23 cellular contexts compared by ENCODE assay signal in genomic region chr1:6913086-6913485, GRCh38.
DNase-seq lines count a peak whose midpoint lies in the region; ATAC-seq, FAIRE-seq and TF ChIP-seq lines count a peak whose summit lies in the region.
"Had no signal": no experiment of that assay in that cellular context is flagged by ENCODE, and none has a peak within 500 bp of the region (broad histone marks: within the 10 kb centered on the region; RNA-seq: fewer than 3 reads in every experiment).

No MANE protein-coding gene starts in this region.

- H3K27ac ChIP-seq in liver (ENCODE audit: low read depth in 1 of 2, low read length in 2 of 2): no peak overlapping the region
- H3K27ac ChIP-seq in HepG2 (ENCODE audit: extremely low read length, insufficient read depth, low read length): no peak overlapping the region
- H3K27ac ChIP-seq in coronary artery: no peak overlapping the region
- no peak overlapping the region for H3K27ac ChIP-seq in upper lobe of right lung
- no peak overlapping the region for H3K27ac ChIP-seq in transverse colon
- H3K27ac ChIP-seq: 22Rv1, BLaER1, GM23248 had no signal

- CTCF ChIA-PET in HepG2 (lab: Yijun Ruan, JAX; ENCODE audit: low intra/inter-chr PET ratio, low total read pairs): no interaction called here

- in situ Hi-C loops in HepG2 (cut with HindIII; ENCODE audit: extremely low pct_ligation_motif_present, low pct_unique_long_range_greater_than_20kb): no loop called here
- in situ Hi-C loops in transverse colon (cut with MboI; ENCODE audit: low pct_ligation_motif_present in 1 of 4, low pct_unique_long_range_greater_than_20kb in 1 of 4, low sequenced_read_pairs in 3 of 4): no loop called here

- H3K79me2 ChIP-seq in HepG2 (ENCODE audit: insufficient read depth, low read length): no peaks in the 10 kb centered on the region

- H3K9ac ChIP-seq in liver (ENCODE audit: low read depth in 1 of 2, low read length in 2 of 2): no peak overlapping the region
- H3K9ac ChIP-seq in HepG2 (ENCODE audit: insufficient read depth, low read depth, low read length): no peak overlapping the region
- H3K9ac ChIP-seq: BLaER1, GM23248 had no signal

- 79% methylated on average over 5 of the region's 5 CpGs for WGBS in liver
- WGBS in HepG2 (ENCODE audit: low lambda C conversion rate): 33% methylated on average over 3 of the region's 5 CpGs
- 84% methylated on average over 5 of the region's 5 CpGs; no CpG with 5 or more reads in 1 of the 2 donors for WGBS in transverse colon (ENCODE audit: low coverage in 1 of 2), 2 donors

- H3K4me1 Mint-ChIP-seq in nephron: peaks cover 72% of the 10 kb centered on the region
- H3K4me1 Mint-ChIP-seq in T-helper 2 cell treated with Interferon-gamma antibody and Interleukin-4, amounts not matched to agents 5 μg/mL and 100 μg/mL, for 36 hours (ENCODE audit: low read depth): peaks cover 3% of the 10 kb centered on the region
- H3K4me1 Mint-ChIP-seq: IgD-negative memory B cell had no signal

- DNase-seq in HepG2 (ENCODE audit: low spot score): no peak
- peak; percentile 36 for DNase-seq in coronary artery (ENCODE audit: low spot score)
- DNase-seq in upper lobe of right lung: no peak
- DNase-seq in T-helper 2 cell treated with Interferon-gamma antibody and Interleukin-4, amounts not matched to agents 5 μg/mL and 100 μg/mL, for 36 hours (ENCODE audit: low spot score): no peak
- DNase-seq in transverse colon: no peak
- no peak for DNase-seq in NCI-H2029 (lab: John Stamatoyannopoulos, UW)
- DNase-seq: CD4-positive, alpha-beta memory T cell; DMS153; DMS79 treated with DMSO at 0.1 percent for 48 hours; GF-D8; GM23248; HFFc6 had no signal

- H3K4me1 ChIP-seq in liver (ENCODE audit: control insufficient read depth in 4 of 4, insufficient read depth in 4 of 4, low read length in 3 of 4) (peaks cover 0 to 6% (median 0%) of the 10 kb centered on the region in 4 donors), HepG2 (ENCODE audit: insufficient read depth, low read length) (peaks cover 26% of the 10 kb centered on the region), upper lobe of right lung (no peaks in the 10 kb centered on the region), transverse colon (peaks cover 0 to 4% (median 2%) of the 10 kb centered on the region in 4 donors)

- intact Hi-C loops in HepG2 (cut with micrococcal nuclease; ENCODE audit: unreplicated experiment) (no loop called here), upper lobe of right lung (cut with DNase I) (no loop called here), transverse colon (cut with DNase I; ENCODE audit: low total_unique reads) (no loop called here)

- H3K27me3 ChIP-seq in liver (ENCODE audit: control insufficient read depth in 4 of 4, insufficient read depth in 4 of 4, low read length in 3 of 4) (no peaks in the 10 kb centered on the region), HepG2 (ENCODE audit: control insufficient read depth in 1 of 2, insufficient read depth in 2 of 2, low read length in 2 of 2) (peaks cover 0 to 43% of the 10 kb centered on the region in 2 experiments; a peak in 3 of 5 replicates), upper lobe of right lung (peaks cover 8% of the 10 kb centered on the region), transverse colon (no peaks in the 10 kb centered on the region)
- H3K27me3 ChIP-seq: BLaER1 had no signal

- FAIRE-seq in HepG2 (lab: Jason Lieb, UNC): no peak
- FAIRE-seq: GM12878, GM19239, H54, HTR-8/SVneo had no signal

- H3K4me3 ChIP-seq in liver (ENCODE audit: low read depth in 1 of 3, low read length in 3 of 3): no peak overlapping the region
- no peak overlapping the region for H3K4me3 ChIP-seq in HepG2 (replicated peaks in 1 of 3; ENCODE audit: insufficient read depth in 1 of 3, low read depth in 2 of 3, low read length in 3 of 3)
- no peak overlapping the region for H3K4me3 ChIP-seq in coronary artery
- no peak overlapping the region for H3K4me3 ChIP-seq in upper lobe of right lung
- H3K4me3 ChIP-seq in transverse colon: no peak overlapping the region
- H3K4me3 ChIP-seq: BLaER1, GM12878, GM23248 had no signal

- H4K20me1 ChIP-seq in HepG2 (ENCODE audit: insufficient read depth, low read length): no peaks in the 10 kb centered on the region
- H4K20me1 ChIP-seq: BLaER1 had no signal

- POLR2A ChIA-PET in HepG2 (lab: Yijun Ruan, JAX): no interaction called here

- no peaks in the 10 kb centered on the region for H3K36me3 ChIP-seq in liver (ENCODE audit: control insufficient read depth in 4 of 4, insufficient read depth in 3 of 4, low read depth in 1 of 4, low read length in 3 of 4)
- H3K36me3 ChIP-seq in HepG2 (replicated peaks in 1 of 2; ENCODE audit: control insufficient read depth in 1 of 2, insufficient read depth in 2 of 2, low read length in 2 of 2): no peaks in the 10 kb centered on the region
- no peaks in the 10 kb centered on the region for H3K36me3 ChIP-seq in upper lobe of right lung
- H3K36me3 ChIP-seq in transverse colon: no peaks in the 10 kb centered on the region
- H3K36me3 ChIP-seq: BLaER1 had no signal

- no peak for TF ChIP-seq EP300 in HepG2 (IDR thresholded peaks at IDR 0.05; ENCODE audit: low read depth in 2 of 2, low read length in 2 of 2)
- TF ChIP-seq EP300 in HepG2 (CRISPR knock-in tag; IDR thresholded peaks at IDR 0.05; ENCODE audit: borderline replicate concordance): no peak
- no peak for TF ChIP-seq EP300 in transverse colon (IDR thresholded peaks at IDR 0.05; ENCODE audit: low read depth)

- TF ChIP-seq POLR2A in HepG2 (IDR thresholded peaks at IDR 0.05; ENCODE audit: insufficient read depth in 1 of 2, low read depth in 2 of 2, low read length in 2 of 2) (no peak), transverse colon (IDR thresholded peaks at IDR 0.05) (no peak)

- peaks cover 3% of the 10 kb centered on the region for H3K36me3 Mint-ChIP-seq in nephron (ENCODE audit: low read depth)
- H3K36me3 Mint-ChIP-seq in T-helper 2 cell treated with Interferon-gamma antibody and Interleukin-4, amounts not matched to agents 5 μg/mL and 100 μg/mL, for 36 hours (ENCODE audit: low read depth): no peaks in the 10 kb centered on the region
- H3K36me3 Mint-ChIP-seq: CD14-positive monocyte, IgD-negative memory B cell had no signal

- ATAC-seq in HepG2 (no peak), upper lobe of right lung (peak; percentile 15)
- ATAC-seq: GM12878, HCT116 had no signal

- peak overlapping the region in 1 of 3 experiments; percentile 13 for H3K4me3 Mint-ChIP-seq in nephron
- no peak overlapping the region for H3K4me3 Mint-ChIP-seq in T-helper 2 cell treated with Interferon-gamma antibody and Interleukin-4, amounts not matched to agents 5 μg/mL and 100 μg/mL, for 36 hours
- H3K4me3 Mint-ChIP-seq: CD14-positive monocyte; CD4-positive, alpha-beta memory T cell; HFFc6 had no signal

- H3K4me2 ChIP-seq in HepG2 (ENCODE audit: low read depth, low read length): no peak overlapping the region

- no peaks in the 10 kb centered on the region for H3K27me3 Mint-ChIP-seq in nephron (ENCODE audit: low read depth)
- peaks cover 3% of the 10 kb centered on the region for H3K27me3 Mint-ChIP-seq in T-helper 2 cell treated with Interferon-gamma antibody and Interleukin-4, amounts not matched to agents 5 μg/mL and 100 μg/mL, for 36 hours (ENCODE audit: low read depth)

- TF ChIP-seq RAD21 in liver (IDR thresholded peaks at IDR 0.05) (no peak), HepG2 (CRISPR knock-in tag; IDR thresholded peaks at IDR 0.05) (no peak)

- TF ChIP-seq CTCF in liver (IDR thresholded peaks at IDR 0.05; ENCODE audit: low read depth, low read length, missing input control) (no peak), HepG2 (CRISPR knock-in tag; IDR thresholded peaks at IDR 0.05) (no peak), coronary artery (IDR thresholded peaks at IDR 0.05) (no peak), nephron (IDR thresholded peaks at IDR 0.05; ENCODE audit: unreplicated experiment in 3 of 3) (no peak), upper lobe of right lung (IDR thresholded peaks at IDR 0.05) (no peak), transverse colon (IDR thresholded peaks at IDR 0.05) (no peak)

- BruUV-seq in HepG2 (replicated peaks; lab: Mats Ljungman, UMichigan): no TSS peak

- peaks cover 5% of the 10 kb centered on the region for H3K9me3 Mint-ChIP-seq in nephron
- H3K9me3 Mint-ChIP-seq in T-helper 2 cell treated with Interferon-gamma antibody and Interleukin-4, amounts not matched to agents 5 μg/mL and 100 μg/mL, for 36 hours: peaks cover 4% of the 10 kb centered on the region

- H3K9me3 ChIP-seq in liver (ENCODE audit: control insufficient read depth in 4 of 4, low read length in 3 of 4): no peaks in the 10 kb centered on the region
- H3K9me3 ChIP-seq in HepG2 (ENCODE audit: low read length): no peaks in the 10 kb centered on the region
- no peaks in the 10 kb centered on the region for H3K9me3 ChIP-seq in upper lobe of right lung
- H3K9me3 ChIP-seq in transverse colon: no peaks in the 10 kb centered on the region

- H3K27ac Mint-ChIP-seq in nephron: peak overlapping the region in 2 of 3 experiments; percentile 87 to 96
- no peak overlapping the region for H3K27ac Mint-ChIP-seq in T-helper 2 cell treated with Interferon-gamma antibody and Interleukin-4, amounts not matched to agents 5 μg/mL and 100 μg/mL, for 36 hours
- H3K27ac Mint-ChIP-seq: CD14-positive monocyte, HFFc6, IgD-negative memory B cell had no signal

- no peak overlapping the region for H2AFZ ChIP-seq in HepG2 (ENCODE audit: low read length)
- H2AFZ ChIP-seq: GM23248 had no signal

TF ChIP-seq in liver, 16 proteins besides CTCF, POLR2A, EP300 and RAD21:
- TF ChIP-seq JUND (IDR thresholded peaks at IDR 0.05) (no peak), HNF4G (IDR thresholded peaks at IDR 0.05) (no peak), FOXA1 (IDR thresholded peaks at IDR 0.05) (no peak), GABPA (IDR thresholded peaks at IDR 0.05 in 1 of 2, conservative IDR thresholded peaks at IDR 0.05 in 1 of 2) (no peak), FOXA2 (IDR thresholded peaks at IDR 0.05) (no peak), NR2F2 (IDR thresholded peaks at IDR 0.05) (peak; percentile 11)
TF ChIP-seq in liver: peak in this region for 1.

TF ChIP-seq in HepG2, 621 proteins besides CTCF, POLR2A, EP300 and RAD21 (continues in another document):
- TF ChIP-seq, protein P1, sequence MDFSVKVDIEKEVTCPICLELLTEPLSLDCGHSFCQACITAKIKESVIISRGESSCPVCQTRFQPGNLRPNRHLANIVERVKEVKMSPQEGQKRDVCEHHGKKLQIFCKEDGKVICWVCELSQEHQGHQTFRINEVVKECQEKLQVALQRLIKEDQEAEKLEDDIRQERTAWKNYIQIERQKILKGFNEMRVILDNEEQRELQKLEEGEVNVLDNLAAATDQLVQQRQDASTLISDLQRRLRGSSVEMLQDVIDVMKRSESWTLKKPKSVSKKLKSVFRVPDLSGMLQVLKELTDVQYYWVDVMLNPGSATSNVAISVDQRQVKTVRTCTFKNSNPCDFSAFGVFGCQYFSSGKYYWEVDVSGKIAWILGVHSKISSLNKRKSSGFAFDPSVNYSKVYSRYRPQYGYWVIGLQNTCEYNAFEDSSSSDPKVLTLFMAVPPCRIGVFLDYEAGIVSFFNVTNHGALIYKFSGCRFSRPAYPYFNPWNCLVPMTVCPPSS (IDR thresholded peaks at IDR 0.05): no peak
- TF ChIP-seq MAFG (CRISPR knock-in tag; IDR thresholded peaks at IDR 0.05): no peak
- no peak for TF ChIP-seq KDM5B (CRISPR knock-in tag; IDR thresholded peaks at IDR 0.05; ENCODE audit: borderline replicate concordance)
